In the genomic region with DNA sequence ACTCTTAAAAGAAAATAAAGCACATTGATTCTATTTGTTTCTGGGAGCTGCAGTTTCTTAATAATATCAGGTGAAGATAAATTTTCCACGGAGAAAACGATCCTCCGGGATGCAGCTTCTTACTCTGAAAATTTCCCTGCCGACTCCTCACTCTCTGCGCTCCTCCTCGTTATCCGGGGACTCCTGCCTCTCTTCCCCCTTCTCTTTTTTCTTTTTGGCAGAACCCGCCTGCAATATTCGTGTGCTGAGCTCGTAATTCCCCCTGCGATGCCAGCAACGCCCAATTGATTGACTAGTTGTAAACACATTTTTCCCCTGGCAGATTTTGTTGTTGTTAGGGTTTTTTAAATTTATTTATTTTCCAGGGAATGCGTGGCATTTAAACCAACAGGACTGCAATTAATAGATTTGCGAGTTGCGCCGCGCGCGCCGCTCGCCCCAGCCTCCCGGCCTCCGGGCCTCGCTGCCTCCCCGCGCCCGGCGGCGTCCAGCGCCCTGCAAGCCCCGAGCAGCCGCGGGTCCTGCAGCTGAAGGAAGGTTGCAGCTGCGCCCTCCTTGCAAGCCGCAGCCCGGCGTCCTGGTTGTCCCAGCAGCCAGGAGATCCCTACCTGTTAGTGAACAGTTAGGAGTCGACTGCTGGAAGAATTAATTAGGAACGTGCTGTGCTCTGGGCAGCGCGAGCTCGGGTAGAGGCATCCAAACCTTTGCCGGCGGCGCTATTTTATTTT, we compare ENCODE assay signal across 12 cellular contexts. TPM values are rescaled to one million over a fixed set of nuclear protein-coding genes. Genes with fewer than 3 reads are reported as not detected.
A peak's percentile ranks its signal among the peaks of the same experiment; 100 is the strongest.
DNase-seq lines count a peak whose midpoint lies in the region; ATAC-seq and TF ChIP-seq lines count a peak whose summit lies in the region.
"Had no signal": no experiment of that assay in that cellular context is flagged by ENCODE, and none has a peak within 500 bp of the region (broad histone marks: within the 10 kb centered on the region; RNA-seq: fewer than 3 reads in every experiment).

No MANE protein-coding gene starts in this region.

- no peak overlapping the region for H3K9ac ChIP-seq in neural cell (ENCODE audit: low read length)

- intact Hi-C loops in Caco-2 (cut with micrococcal nuclease; ENCODE audit: unreplicated experiment) (no loop called here), mucosa of descending colon (cut with DNase I, micrococcal nuclease) (no loop called here)

- TF ChIP-seq CTCF in Caco-2 (IDR thresholded peaks at IDR 0.05; ENCODE audit: insufficient read depth in 1 of 2, low read depth in 1 of 2, low read length in 1 of 2, severe bottlenecking in 1 of 2, unreplicated experiment in 1 of 2) (no peak), endothelial cell (IDR thresholded peaks at IDR 0.05; ENCODE audit: unreplicated experiment) (no peak), neural cell (IDR thresholded peaks at IDR 0.05; ENCODE audit: poor library complexity, severe bottlenecking) (no peak), mucosa of descending colon (IDR thresholded peaks at IDR 0.05) (no peak)

- no peaks in the 10 kb centered on the region for H4K20me1 ChIP-seq in neural cell (ENCODE audit: insufficient read depth)

- H3K4me3 ChIP-seq in Caco-2 (ENCODE audit: low read depth, low read length) (no peak overlapping the region), neural cell (ENCODE audit: low read length) (peak overlapping the region; percentile 62), mucosa of descending colon (no peak overlapping the region)

- no peaks in the 10 kb centered on the region for H3K9me2 ChIP-seq in neural cell (ENCODE audit: insufficient read depth, low read length)

- H3K4me1 Mint-ChIP-seq in Caco-2 (ENCODE audit: low read depth, unreplicated experiment) (peaks cover 6% of the 10 kb centered on the region), endothelial cell (ENCODE audit: unreplicated experiment) (peaks cover 9% of the 10 kb centered on the region)
- H3K4me1 Mint-ChIP-seq in stimulated activated memory B cell treated with anti-CD40 and anti-IgM and Interleukin-4, amounts not matched to agents 10 μg/mL and 1 μg/mL and 100 μg/mL, for 72 hours, result peaks cover 7% of the 10 kb centered on the region

- no peak overlapping the region for H3K27ac Mint-ChIP-seq in Caco-2 (ENCODE audit: unreplicated experiment)
- no peak overlapping the region for H3K27ac Mint-ChIP-seq in endothelial cell (ENCODE audit: unreplicated experiment)
- H3K27ac Mint-ChIP-seq in stimulated activated memory B cell treated with anti-CD40 and anti-IgM and Interleukin-4, amounts not matched to agents 10 μg/mL and 1 μg/mL and 100 μg/mL, for 72 hours, result no peak overlapping the region

- peaks cover 37% of the 10 kb centered on the region for H3K27me3 Mint-ChIP-seq in Caco-2 (ENCODE audit: insufficient read depth, unreplicated experiment)
- H3K27me3 Mint-ChIP-seq in endothelial cell (ENCODE audit: unreplicated experiment), result peaks cover 17% of the 10 kb centered on the region
- peaks cover 86% of the 10 kb centered on the region for H3K27me3 Mint-ChIP-seq in stimulated activated memory B cell treated with anti-CD40 and anti-IgM and Interleukin-4, amounts not matched to agents 10 μg/mL and 1 μg/mL and 100 μg/mL, for 72 hours

- DNase-seq in Caco-2 (no peak), NCI-H2171 treated with DMSO at 0.1 percent for 48 hours (lab: John Stamatoyannopoulos, UW) (peak; percentile 72), endothelial cell (ENCODE audit: low spot score) (no peak), mucosa of descending colon (no peak), amniotic stem cell (lab: John Stamatoyannopoulos, UW) (no peak), A172 (ENCODE audit: low spot score) (no peak)
- DNase-seq: DND-41; MV-4-11; stimulated activated CD4-positive, alpha-beta T cell treated with anti-CD3 and anti-CD28 coated beads, Interleukin-12 subunit alpha, Interleukin-12 subunit beta, amount 100 ng/mL, for 4 hours had no signal

- peaks cover 4% of the 10 kb centered on the region for H3K27me3 ChIP-seq in Caco-2 (replicated peaks; ENCODE audit: control insufficient read depth, insufficient read depth, low read length)
- peaks cover 69% of the 10 kb centered on the region for H3K27me3 ChIP-seq in neural cell (ENCODE audit: insufficient read depth, low read depth, low read length)

- H3K36me3 ChIP-seq in Caco-2 (ENCODE audit: control insufficient read depth, insufficient read depth, low read length) (no peaks in the 10 kb centered on the region), neural cell (ENCODE audit: insufficient read depth, low read length) (no peaks in the 10 kb centered on the region), mucosa of descending colon (ENCODE audit: low read depth) (no peaks in the 10 kb centered on the region)

- TF ChIP-seq RAD21 in neural cell (conservative IDR thresholded peaks at IDR 0.05), result no peak

- CTCF ChIA-PET in Caco-2 (lab: Charles Lee), result interaction anchor here (0.7 kb wide), 1 partner anchor 386 kb away, joined by 3 read pairs; no protein-coding TSS in a partner anchor

- ATAC-seq in mucosa of descending colon, result no peak
- no peak for ATAC-seq in stimulated activated memory B cell treated with anti-CD40 and anti-IgM and Interleukin-4, amounts not matched to agents 10 μg/mL and 1 μg/mL and 100 μg/mL, for 72 hours
- ATAC-seq: activated CD4-positive, CD25-positive, alpha-beta regulatory T cell treated with anti-CD3 and anti-CD28 coated beads, Interleukin-2, amount 50 U/mL, for 24 hours had no signal

- no peak overlapping the region for H3K4me2 ChIP-seq in neural cell (ENCODE audit: low read length)

- H2AFZ ChIP-seq in neural cell (ENCODE audit: low read depth, low read length), result no peak overlapping the region

- H3K36me3 Mint-ChIP-seq in Caco-2 (ENCODE audit: insufficient read depth, unreplicated experiment) (no peaks in the 10 kb centered on the region), endothelial cell (ENCODE audit: low read depth, unreplicated experiment) (no peaks in the 10 kb centered on the region)
- H3K36me3 Mint-ChIP-seq in stimulated activated memory B cell treated with anti-CD40 and anti-IgM and Interleukin-4, amounts not matched to agents 10 μg/mL and 1 μg/mL and 100 μg/mL, for 72 hours, result no peaks in the 10 kb centered on the region

- H3K9me3 ChIP-seq in Caco-2 (no peaks in the 10 kb centered on the region), neural cell (ENCODE audit: low read length) (no peaks in the 10 kb centered on the region), mucosa of descending colon (no peaks in the 10 kb centered on the region)

- BruUV-seq in Caco-2 (replicated peaks; lab: Mats Ljungman, UMichigan), result no TSS peak

- TF ChIP-seq EP300 in neural cell (conservative IDR thresholded peaks at IDR 0.05; ENCODE audit: poor library complexity, severe bottlenecking), result no peak

- H3K4me3 Mint-ChIP-seq in Caco-2 (ENCODE audit: unreplicated experiment), result peak overlapping the region; percentile 32
- H3K4me3 Mint-ChIP-seq in endothelial cell (ENCODE audit: unreplicated experiment), result peak overlapping the region; percentile 32
- no peak overlapping the region for H3K4me3 Mint-ChIP-seq in stimulated activated memory B cell treated with anti-CD40 and anti-IgM and Interleukin-4, amounts not matched to agents 10 μg/mL and 1 μg/mL and 100 μg/mL, for 72 hours

- H3K9me3 Mint-ChIP-seq in Caco-2 (ENCODE audit: unreplicated experiment) (no peaks in the 10 kb centered on the region), endothelial cell (ENCODE audit: unreplicated experiment) (no peaks in the 10 kb centered on the region)
- H3K9me3 Mint-ChIP-seq in stimulated activated memory B cell treated with anti-CD40 and anti-IgM and Interleukin-4, amounts not matched to agents 10 μg/mL and 1 μg/mL and 100 μg/mL, for 72 hours, result no peaks in the 10 kb centered on the region

- peaks cover 16% of the 10 kb centered on the region for H3K4me1 ChIP-seq in Caco-2
- H3K4me1 ChIP-seq in mucosa of descending colon (ENCODE audit: low read depth), result peaks cover 16% of the 10 kb centered on the region

- H3K27ac ChIP-seq in neural cell (ENCODE audit: low read length), result no peak overlapping the region

- POLR2A ChIA-PET in Caco-2 (lab: Charles Lee), result no interaction called here

- H3F3A ChIP-seq in neural cell (ENCODE audit: insufficient read depth, low read length, poor library complexity, severe bottlenecking), result no peaks in the 10 kb centered on the region

- H3K79me2 ChIP-seq in neural cell (replicated peaks; ENCODE audit: insufficient read depth, low read length), result no peaks in the 10 kb centered on the region

TF ChIP-seq in neural cell, 6 proteins besides CTCF, POLR2A, EP300 and RAD21 (continues in another document):
- TF ChIP-seq POLR2AphosphoS5 (IDR thresholded peaks at IDR 0.05), result no peak
- TF ChIP-seq, protein P1, sequence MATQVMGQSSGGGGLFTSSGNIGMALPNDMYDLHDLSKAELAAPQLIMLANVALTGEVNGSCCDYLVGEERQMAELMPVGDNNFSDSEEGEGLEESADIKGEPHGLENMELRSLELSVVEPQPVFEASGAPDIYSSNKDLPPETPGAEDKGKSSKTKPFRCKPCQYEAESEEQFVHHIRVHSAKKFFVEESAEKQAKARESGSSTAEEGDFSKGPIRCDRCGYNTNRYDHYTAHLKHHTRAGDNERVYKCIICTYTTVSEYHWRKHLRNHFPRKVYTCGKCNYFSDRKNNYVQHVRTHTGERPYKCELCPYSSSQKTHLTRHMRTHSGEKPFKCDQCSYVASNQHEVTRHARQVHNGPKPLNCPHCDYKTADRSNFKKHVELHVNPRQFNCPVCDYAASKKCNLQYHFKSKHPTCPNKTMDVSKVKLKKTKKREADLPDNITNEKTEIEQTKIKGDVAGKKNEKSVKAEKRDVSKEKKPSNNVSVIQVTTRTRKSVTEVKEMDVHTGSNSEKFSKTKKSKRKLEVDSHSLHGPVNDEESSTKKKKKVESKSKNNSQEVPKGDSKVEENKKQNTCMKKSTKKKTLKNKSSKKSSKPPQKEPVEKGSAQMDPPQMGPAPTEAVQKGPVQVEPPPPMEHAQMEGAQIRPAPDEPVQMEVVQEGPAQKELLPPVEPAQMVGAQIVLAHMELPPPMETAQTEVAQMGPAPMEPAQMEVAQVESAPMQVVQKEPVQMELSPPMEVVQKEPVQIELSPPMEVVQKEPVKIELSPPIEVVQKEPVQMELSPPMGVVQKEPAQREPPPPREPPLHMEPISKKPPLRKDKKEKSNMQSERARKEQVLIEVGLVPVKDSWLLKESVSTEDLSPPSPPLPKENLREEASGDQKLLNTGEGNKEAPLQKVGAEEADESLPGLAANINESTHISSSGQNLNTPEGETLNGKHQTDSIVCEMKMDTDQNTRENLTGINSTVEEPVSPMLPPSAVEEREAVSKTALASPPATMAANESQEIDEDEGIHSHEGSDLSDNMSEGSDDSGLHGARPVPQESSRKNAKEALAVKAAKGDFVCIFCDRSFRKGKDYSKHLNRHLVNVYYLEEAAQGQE (IDR thresholded peaks at IDR 0.05; ENCODE audit: borderline replicate concordance), result no peak
- no peak for TF ChIP-seq EZH2 (IDR thresholded peaks at IDR 0.05; ENCODE audit: borderline replicate concordance, insufficient read depth, low read length, poor library complexity, severe bottlenecking)
- TF ChIP-seq TAF1 (IDR thresholded peaks at IDR 0.05; ENCODE audit: low read depth), result no peak
- no peak for TF ChIP-seq SMC3 (conservative IDR thresholded peaks at IDR 0.05; ENCODE audit: poor library complexity)

RNA-seq across cellular contexts. Expression of a gene that starts 2.2 kb away (rescaled TPM):
- total RNA-seq in Caco-2 (2022) (not detected in 2 replicates), endothelial cell (ENCODE audit: unreplicated experiment) (0.38 TPM), mucosa of descending colon (under 1 TPM; 0.41 to 0.73 (median 0.43) TPM)
- 0.26 and 0.43 TPM in 2 replicates for polyA plus RNA-seq in neural cell
- 0.24 and 0.35 TPM in 2 replicates for polyA minus RNA-seq in neural cell
- 3.8 and 5.7 TPM in 2 replicates for total RNA-seq in A172 (2014; rRNA removed; shearing (Covaris generic))
